In the genomic region with DNA sequence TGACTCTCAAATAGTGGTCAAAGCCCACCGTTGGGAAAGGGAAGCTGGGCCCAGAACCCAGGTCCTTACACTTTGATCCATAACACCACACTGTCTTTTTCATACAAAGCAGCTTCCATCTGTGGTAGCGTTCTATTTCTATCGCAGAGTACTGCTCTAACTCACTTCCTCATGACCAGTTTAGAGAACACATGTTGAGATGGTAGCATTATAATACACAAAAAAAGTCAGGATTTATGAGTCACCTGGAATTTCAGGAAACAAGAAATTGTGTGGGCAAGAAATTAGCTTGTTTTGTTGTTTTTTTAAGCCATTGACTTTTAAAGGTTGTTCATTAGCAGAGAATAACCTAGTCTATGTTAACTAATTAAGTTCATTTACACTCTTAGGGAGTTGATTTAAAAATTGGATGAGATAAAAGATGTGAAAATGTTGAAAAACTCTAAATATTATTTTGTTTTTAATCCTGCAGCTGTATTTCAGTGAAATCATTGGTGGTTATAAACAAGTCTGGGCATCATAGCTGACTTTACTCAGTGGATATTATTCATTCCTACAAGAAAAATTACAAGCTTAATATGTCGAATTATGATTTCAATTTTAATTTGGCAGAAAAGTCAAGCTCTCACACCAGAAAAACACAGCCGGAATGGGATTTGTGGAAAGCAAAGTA, we compare ENCODE assay signal across 23 cellular contexts.
"Had no signal": no experiment of that assay in that cellular context is flagged by ENCODE, and none has a peak within 500 bp of the region (broad histone marks: within the 10 kb centered on the region; RNA-seq: fewer than 3 reads in every experiment).

No MANE protein-coding gene starts in this region.

- H3K36me3 ChIP-seq: gastroesophageal sphincter, heart left ventricle, neural progenitor cell, right atrium auricular region, spleen, vagina had no signal

- H3K27ac Mint-ChIP-seq: activated B cell treated with CpG ODN at 0.5 μM for 24 hours; activated CD4-positive, alpha-beta memory T cell treated with anti-CD3 and anti-CD28 coated beads for 36 hours; activated CD4-positive, alpha-beta T cell treated with anti-CD3 and anti-CD28 coated beads for 36 hours; activated naive CD4-positive, alpha-beta T cell treated with anti-CD3 and anti-CD28 coated beads, Interleukin-2, amount 50 U/mL, for 24 hours; brain; naive B cell; neural progenitor cell had no signal

- H3K9me3 Mint-ChIP-seq: activated B cell treated with CpG ODN at 0.5 μM for 24 hours; activated naive CD4-positive, alpha-beta T cell treated with anti-CD3 and anti-CD28 coated beads, Interleukin-2, amount 50 U/mL, for 24 hours; neural progenitor cell had no signal

- ATAC-seq: activated CD4-positive, alpha-beta T cell treated with anti-CD3 and anti-CD28 coated beads for 36 hours; gastroesophageal sphincter; heart left ventricle; left cardiac atrium had no signal

- H3K27ac ChIP-seq: coronary artery, gastroesophageal sphincter, heart left ventricle, neural progenitor cell, right atrium auricular region, spleen, testis, vagina had no signal

- H3K9me3 ChIP-seq: gastroesophageal sphincter, right atrium auricular region, testis, vagina had no signal

- H3K4me3 Mint-ChIP-seq: activated B cell treated with CpG ODN at 0.5 μM for 24 hours; activated CD4-positive, alpha-beta memory T cell treated with anti-CD3 and anti-CD28 coated beads for 36 hours; activated CD4-positive, alpha-beta T cell treated with anti-CD3 and anti-CD28 coated beads for 36 hours; activated naive CD4-positive, alpha-beta T cell treated with anti-CD3 and anti-CD28 coated beads, Interleukin-2, amount 50 U/mL, for 24 hours; brain; naive B cell; neural progenitor cell had no signal

- H3K4me3 ChIP-seq: coronary artery, gastroesophageal sphincter, heart left ventricle, neural progenitor cell, right atrium auricular region, spleen, testis, vagina had no signal

- H3K4me1 Mint-ChIP-seq: activated B cell treated with CpG ODN at 0.5 μM for 24 hours; activated CD4-positive, alpha-beta T cell treated with anti-CD3 and anti-CD28 coated beads for 36 hours; activated naive CD4-positive, alpha-beta T cell treated with anti-CD3 and anti-CD28 coated beads, Interleukin-2, amount 50 U/mL, for 24 hours; brain; naive B cell; neural progenitor cell had no signal

- DNase-seq: activated B cell treated with CpG ODN at 0.5 μM for 24 hours; activated CD4-positive, alpha-beta memory T cell treated with anti-CD3 and anti-CD28 coated beads for 36 hours; activated CD4-positive, alpha-beta T cell treated with anti-CD3 and anti-CD28 coated beads for 36 hours; activated gamma-delta T cell; anterior cingulate cortex; heart left ventricle; islet precursor cell; left cardiac atrium; mesendoderm; naive B cell; spleen; stimulated activated CD4-positive, alpha-beta T cell treated with anti-CD3 and anti-CD28 coated beads, Interleukin-4, amount 100 ng/mL, for 1 hour; stimulated activated naive CD4-positive, alpha-beta T cell; T-helper 9 cell; testis; trophoblast cell had no signal

- H3K36me3 Mint-ChIP-seq: activated CD4-positive, alpha-beta memory T cell treated with anti-CD3 and anti-CD28 coated beads for 36 hours; activated naive CD4-positive, alpha-beta T cell treated with anti-CD3 and anti-CD28 coated beads, Interleukin-2, amount 50 U/mL, for 24 hours; brain; naive B cell; neural progenitor cell had no signal

- H3K27me3 Mint-ChIP-seq: activated B cell treated with CpG ODN at 0.5 μM for 24 hours; activated CD4-positive, alpha-beta memory T cell treated with anti-CD3 and anti-CD28 coated beads for 36 hours; activated CD4-positive, alpha-beta T cell treated with anti-CD3 and anti-CD28 coated beads for 36 hours; activated naive CD4-positive, alpha-beta T cell treated with anti-CD3 and anti-CD28 coated beads, Interleukin-2, amount 50 U/mL, for 24 hours; naive B cell had no signal

- H3K4me1 ChIP-seq: gastroesophageal sphincter, neural progenitor cell, right atrium auricular region, spleen, testis, vagina had no signal

- H3K27me3 ChIP-seq: gastroesophageal sphincter, heart left ventricle, neural progenitor cell, right atrium auricular region, spleen, testis, vagina had no signal
